In the genomic region with DNA sequence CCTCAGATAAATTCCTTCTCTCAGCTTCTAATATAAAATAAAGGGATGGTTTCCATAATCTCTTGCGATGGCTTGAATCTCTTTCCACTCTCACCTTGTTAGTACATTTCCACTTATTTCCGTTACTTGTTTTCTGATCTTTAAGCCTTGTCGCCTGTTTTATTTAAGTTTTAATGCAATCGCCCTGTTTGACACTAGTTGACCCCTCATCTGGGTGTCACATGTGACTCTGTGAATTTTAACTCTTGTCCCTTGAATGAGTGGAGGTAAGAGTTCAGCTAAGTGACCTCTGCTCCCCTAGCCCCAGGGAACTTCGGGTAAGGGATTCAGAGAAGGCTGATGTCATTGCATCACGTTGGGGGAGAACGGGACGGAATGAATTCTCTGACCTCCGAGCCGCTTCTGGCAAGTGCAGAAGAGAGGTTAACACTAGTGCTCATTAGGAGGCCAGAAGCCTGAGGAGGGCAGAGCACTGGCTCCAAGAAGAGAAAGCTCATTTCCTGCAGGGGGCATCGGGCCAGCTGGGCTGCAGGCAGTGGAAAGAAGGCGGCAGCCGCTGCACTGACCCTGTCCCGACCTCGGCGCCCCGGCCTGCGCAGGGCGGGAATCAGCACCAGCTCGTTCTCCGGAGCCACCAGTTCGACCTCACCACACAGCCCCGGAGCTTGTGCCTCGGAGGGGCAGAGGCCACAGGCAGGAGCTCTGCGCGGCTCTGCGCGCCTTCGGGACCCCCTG, we compare ENCODE assay signal across 8 cellular contexts. TPM values are rescaled to one million over a fixed set of nuclear protein-coding genes. Genes with fewer than 3 reads are reported as not detected.
A peak's percentile ranks its signal among the peaks of the same experiment; 100 is the strongest.
DNase-seq lines count a peak whose midpoint lies in the region; ATAC-seq and TF ChIP-seq lines count a peak whose summit lies in the region.

No MANE protein-coding gene starts in this region.

- TF ChIP-seq CTCF in HL-60 (IDR thresholded peaks at IDR 0.05; ENCODE audit: insufficient read depth, low read length), result peak; percentile 24
- peak; percentile 70 for TF ChIP-seq CTCF in chondrocyte (IDR thresholded peaks at IDR 0.05)
- peak; percentile 51 for TF ChIP-seq CTCF in kidney epithelial cell (IDR thresholded peaks at IDR 0.05; ENCODE audit: insufficient read depth, low read length, poor library complexity, severe bottlenecking)

- H3K27ac Mint-ChIP-seq in chondrocyte (ENCODE audit: unreplicated experiment), result peak overlapping the region; percentile 88

- H3K4me3 ChIP-seq in HL-60 (replicated peaks; ENCODE audit: insufficient read depth, low read length), result peak overlapping the region; percentile 71
- H3K4me3 ChIP-seq in SJSA1, result peak overlapping the region; percentile 78
- H3K4me3 ChIP-seq in kidney epithelial cell (ENCODE audit: low read depth, low read length), result peak overlapping the region; percentile 95

- H3K27me3 ChIP-seq in HL-60 (ENCODE audit: insufficient read depth, poor library complexity, severe bottlenecking) (no peaks in the 10 kb centered on the region), SJSA1 (replicated peaks) (no peaks in the 10 kb centered on the region), kidney epithelial cell (ENCODE audit: control insufficient read depth, insufficient read depth, low read length) (no peaks in the 10 kb centered on the region)

- H3K36me3 ChIP-seq in SJSA1, result peaks cover 3% of the 10 kb centered on the region; the same call in 1 of the 2 replicates
- H3K36me3 ChIP-seq in kidney epithelial cell (ENCODE audit: control insufficient read depth, insufficient read depth, low read length), result no peaks in the 10 kb centered on the region

- peak; percentile 42 for DNase-seq in NCI-H2107 treated with DMSO at 0.1 percent for 48 hours (lab: John Stamatoyannopoulos, UW; ENCODE audit: unreplicated experiment)
- DNase-seq in NCI-H2107 (lab: John Stamatoyannopoulos, UW), result no peak
- DNase-seq in HL-60 (ENCODE audit: low read depth in 1 of 2, low spot score in 1 of 2), result peak in 1 of 2 experiments; percentile 65
- DNase-seq in SJSA1 (ENCODE audit: low read depth in 1 of 2, low spot score in 2 of 2), result peak in 1 of 2 experiments; percentile 48
- no peak for DNase-seq in chondrocyte (ENCODE audit: low spot score)
- no peak for DNase-seq in kidney epithelial cell (ENCODE audit: low read depth)
- peak; percentile 44 to 52 for DNase-seq in stimulated activated CD4-positive, alpha-beta T cell treated with anti-CD3 and anti-CD28 coated beads, Interleukin-2, amount 100 ng/mL, for 24 hours

- H3K9me3 Mint-ChIP-seq in chondrocyte (ENCODE audit: low read depth), result no peaks in the 10 kb centered on the region

- peak; percentile 15 for ATAC-seq in GM21367 (IDR thresholded peaks at IDR 0.05; ENCODE audit: unreplicated experiment)

- peaks cover 32% of the 10 kb centered on the region for H3K4me1 Mint-ChIP-seq in chondrocyte (ENCODE audit: low read depth)

- peaks cover 21% of the 10 kb centered on the region for H3K4me1 ChIP-seq in SJSA1 (replicated peaks)

- H3K27ac ChIP-seq in HL-60 (replicated peaks), result peak overlapping the region; percentile 94
- peak overlapping the region; percentile 48 for H3K27ac ChIP-seq in SJSA1

- H3K27me3 Mint-ChIP-seq in chondrocyte (ENCODE audit: low read depth), result no peaks in the 10 kb centered on the region

- H3K9me3 ChIP-seq in SJSA1 (replicated peaks), result no peaks in the 10 kb centered on the region

- H3K36me3 Mint-ChIP-seq in chondrocyte (ENCODE audit: low read depth), result no peaks in the 10 kb centered on the region

- H3K4me3 Mint-ChIP-seq in chondrocyte (ENCODE audit: unreplicated experiment), result peak overlapping the region; percentile 84

RNA-seq across cellular contexts. Expression of a gene that starts 0.6 kb away (rescaled TPM):
- total RNA-seq in SJSA1 (2014; rRNA removed; shearing (Covaris generic)), result 21.4 and 41.3 TPM in 2 replicates
- 30.3 to 32.8 TPM (median 32.0 TPM) in 3 replicates for total RNA-seq in chondrocyte
- total RNA-seq in kidney epithelial cell, result 46.1 and 54.9 TPM in 2 replicates

RNA-seq across cellular contexts. Expression of a gene that starts 2.2 kb away (rescaled TPM):
- 0.13 TPM in 1 of 2 replicates, not detected in the other for total RNA-seq in SJSA1 (2014; rRNA removed; shearing (Covaris generic))
- 0.30 to 3.3 TPM (median 0.82 TPM) in 3 replicates for total RNA-seq in chondrocyte
- total RNA-seq in kidney epithelial cell, result not detected in 2 replicates

RNA-seq across cellular contexts. Expression of a gene that starts 14.3 kb away (rescaled TPM):
- not detected in 2 replicates for total RNA-seq in SJSA1 (2014; rRNA removed; shearing (Covaris generic))
- total RNA-seq in chondrocyte (not detected in 3 replicates), kidney epithelial cell (not detected in 2 replicates)

RNA-seq across cellular contexts. Expression of a gene that starts 14.8 kb away (rescaled TPM):
- total RNA-seq in SJSA1 (2014; rRNA removed; shearing (Covaris generic)), result 1.4 and 2.8 TPM in 2 replicates
- total RNA-seq in chondrocyte (17.4 to 18.2 TPM (median 18.1 TPM) in 3 replicates), kidney epithelial cell (5.9 and 11.5 TPM in 2 replicates)

RNA-seq across cellular contexts. Expression of a gene that starts 22.9 kb away (rescaled TPM):
- 1.5 and 3.9 TPM in 2 replicates for total RNA-seq in SJSA1 (2014; rRNA removed; shearing (Covaris generic))
- total RNA-seq in chondrocyte, result 38.3 to 46.2 TPM (median 40.2 TPM) in 3 replicates
- 35.9 and 39.8 TPM in 2 replicates for total RNA-seq in kidney epithelial cell

Comparison
In these comparisons a context has a peak if more than half of its experiments do, and no peak if none do; other contexts are left out.
1. DNase-seq: peak in NCI-H2107 treated with DMSO at 0.1 percent for 48 hours (single experiment) and stimulated activated CD4-positive, alpha-beta T cell treated with anti-CD3 and anti-CD28 coated beads, Interleukin-2, amount 100 ng/mL, for 24 hours (2 of 2); none in NCI-H2107 (single experiment), chondrocyte (single experiment) and kidney epithelial cell (single experiment).
2. Peak in every context shown above with its lines, with median percentiles within 50 percentile points of each other: H3K4me3 ChIP-seq and CTCF ChIP-seq.